7 cellular contexts compared by ENCODE assay signal in genomic region chr17:43389022-43389947, GRCh38. TPM values are rescaled to one million over a fixed set of nuclear protein-coding genes. Genes with fewer than 3 reads are reported as not detected.
DNase-seq lines count a peak whose midpoint lies in the region; ATAC-seq and TF ChIP-seq lines count a peak whose summit lies in the region.

No MANE protein-coding gene starts in this region.

- H3K9me1 ChIP-seq in IMR-90 (ENCODE audit: insufficient read depth, low read length), result no peaks in the 10 kb centered on the region

- H3K18ac ChIP-seq in IMR-90 (ENCODE audit: low read depth, low read length), result peak overlapping the region; percentile 40

- no peak overlapping the region for H2BK20ac ChIP-seq in IMR-90 (ENCODE audit: low read depth, low read length)

- peak overlapping the region; percentile 97 for H3K4ac ChIP-seq in IMR-90 (ENCODE audit: low read depth, low read length)

- peak overlapping the region; percentile 80 for H2AK5ac ChIP-seq in IMR-90 (ENCODE audit: low read depth, low read length)

- dilution Hi-C loops in IMR-90 (cut with HindIII; ENCODE audit: low sequenced_read_pairs, unreplicated experiment), result no loop called here

- H2BK15ac ChIP-seq in IMR-90 (ENCODE audit: low read depth, low read length), result peak overlapping the region; percentile 9; the same call in 1 of the 3 replicates

- peaks cover 2% of the 10 kb centered on the region; the same call in 1 of the 2 replicates for H3K4me1 ChIP-seq in IMR-90 (ENCODE audit: control insufficient read depth, insufficient read depth, low read length)
- H3K4me1 ChIP-seq in mucosa of stomach (ENCODE audit: control insufficient read depth, insufficient read depth, low read length), result peaks cover 17% of the 10 kb centered on the region

- peak overlapping the region; percentile 99 for H3K14ac ChIP-seq in IMR-90 (replicated peaks; ENCODE audit: low read depth, low read length)

- ATAC-seq in GM18505 (IDR thresholded peaks at IDR 0.05; ENCODE audit: unreplicated experiment) (peak; percentile 45), IMR-90 (ENCODE audit: low read depth) (peak; percentile 75)

- peak overlapping the region; percentile 91 for H3K4me2 ChIP-seq in IMR-90 (ENCODE audit: low read depth, low read length)

- H3K27me3 ChIP-seq in IMR-90 (ENCODE audit: control insufficient read depth, insufficient read depth, low read length) (no peaks in the 10 kb centered on the region; the same call in 1 of the 2 replicates), mucosa of stomach (ENCODE audit: control insufficient read depth, insufficient read depth, low read length) (no peaks in the 10 kb centered on the region)

- BruUV-seq in IMR-90 (replicated peaks; lab: Mats Ljungman, UMichigan), result no TSS peak

- no peaks in the 10 kb centered on the region for H3K9me3 ChIP-seq in IMR-90 (ENCODE audit: control insufficient read depth, insufficient read depth, low read length)
- no peaks in the 10 kb centered on the region for H3K9me3 ChIP-seq in mucosa of stomach (ENCODE audit: control insufficient read depth, low read length)

- TF ChIP-seq POLR2A in GM18505 (IDR thresholded peaks at IDR 0.05; ENCODE audit: borderline replicate concordance, extremely low read depth, insufficient read depth, insufficient read length), result no peak
- TF ChIP-seq POLR2A in IMR-90 (IDR thresholded peaks at IDR 0.05; ENCODE audit: low read depth, low read length), result peak; percentile 76

- DNase-seq in IMR-90 (peak; percentile 79), OCI-M1 (lab: John Stamatoyannopoulos, UW) (peak; percentile 93), activated T-cell treated with anti-CD3 and anti-CD28 coated beads for 4 hours (peak; percentile 64), epithelial cell of proximal tubule (ENCODE audit: low read depth) (no peak)
- DNase-seq in stimulated activated CD8-positive, alpha-beta memory T cell treated with anti-CD3 and anti-CD28 coated beads, Interleukin-4, amount 100 ng/mL, for 48 hours, result peak; percentile 86

- peak overlapping the region; percentile 97 for H3K27ac ChIP-seq in IMR-90 (ENCODE audit: insufficient read depth, low read length)

- in situ Hi-C loops in IMR-90 (cut with MboI; ENCODE audit: low sequenced_read_pairs), result loop anchor here (5.0 kb wide), 1 partner anchor 93 kb away; the partner anchor contains the start of gene DHX8

- peak overlapping the region; percentile 100 for H2AFZ ChIP-seq in IMR-90 (replicated peaks; ENCODE audit: low read length, poor library complexity)

- POLR2A ChIA-PET in IMR-90 (lab: Charles Lee; ENCODE audit: unreplicated experiment), result interaction anchor here (0.9 to 1.7 kb wide), 4 partner anchors 9 to 220 kb away, joined by 4 to 35 read pairs (median 19); partner anchors contain the start of gene ARL4D

- H3K36me3 ChIP-seq in IMR-90 (ENCODE audit: control insufficient read depth, insufficient read depth, low read length) (no peaks in the 10 kb centered on the region), mucosa of stomach (ENCODE audit: control insufficient read depth, insufficient read depth, low read length) (no peaks in the 10 kb centered on the region)

- peak overlapping the region; percentile 92 for H4K5ac ChIP-seq in IMR-90 (ENCODE audit: low read depth, low read length)

- peak overlapping the region; percentile 88 for H2BK120ac ChIP-seq in IMR-90 (ENCODE audit: low read depth, low read length)

- H2AK9ac ChIP-seq in IMR-90 (replicated peaks; ENCODE audit: low read depth, low read length, poor library complexity), result peak overlapping the region; percentile 99

- peaks cover 3% of the 10 kb centered on the region; the same call in 1 of the 2 replicates for H4K20me1 ChIP-seq in IMR-90 (ENCODE audit: insufficient read depth, low read length)

- peak overlapping the region; percentile 98 for H3K23ac ChIP-seq in IMR-90 (ENCODE audit: low read depth, low read length)

- peak overlapping the region; percentile 100 for H2BK5ac ChIP-seq in IMR-90 (ENCODE audit: low read depth, low read length, poor library complexity, severe bottlenecking)

- TF ChIP-seq CTCF in IMR-90 (conservative IDR thresholded peaks at IDR 0.05; ENCODE audit: low read depth, low read length) (peak; percentile 81), epithelial cell of proximal tubule (conservative IDR thresholded peaks at IDR 0.05; ENCODE audit: low read depth, low read length) (peak; percentile 90)

- peak overlapping the region; percentile 92 for H3K56ac ChIP-seq in IMR-90 (ENCODE audit: extremely low read depth, insufficient read depth, low read length)

- peak; percentile 56 for TF ChIP-seq RAD21 in IMR-90 (IDR thresholded peaks at IDR 0.05; ENCODE audit: low read length)

- H4K8ac ChIP-seq in IMR-90 (ENCODE audit: low read depth in 2 of 2, low read length in 2 of 2), result peak overlapping the region; percentile 40 to 100

- H3K79me1 ChIP-seq in IMR-90 (ENCODE audit: low read depth in 1 of 2, low read length in 2 of 2), result peaks cover 2 to 5% of the 10 kb centered on the region in 2 experiments; a peak in 2 of 4 replicates

- peak overlapping the region; percentile 82 for H3K9ac ChIP-seq in IMR-90 (ENCODE audit: low read depth, low read length)
- peak overlapping the region; percentile 83 for H3K9ac ChIP-seq in mucosa of stomach (ENCODE audit: low read length)

- WGBS in IMR-90 (ENCODE audit: extremely low coverage in 2 of 2, insufficient read length in 1 of 2), 2 experiments, result 0% methylated on average over 2 of the region's 35 CpGs; no CpG with 5 or more reads in 1 of the 2 experiments

- intact Hi-C loops in IMR-90 (cut with micrococcal nuclease), result no loop called here

- CTCF ChIA-PET in IMR-90 (lab: Yijun Ruan, JAX), result interaction anchor here (1.3 kb wide), 1 partner anchor 95 kb away, joined by 16 read pairs; the partner anchor contains the start of gene DHX8

- H4K91ac ChIP-seq in IMR-90 (ENCODE audit: insufficient read depth, low read depth, low read length), result peak overlapping the region; percentile 76

- H3K4me3 ChIP-seq in IMR-90 (ENCODE audit: insufficient read depth, low read depth, low read length) (peak overlapping the region; percentile 60), epithelial cell of proximal tubule (ENCODE audit: low read depth, low read length) (peak overlapping the region; percentile 72), mucosa of stomach (ENCODE audit: low read length) (peak overlapping the region; percentile 56)

TF ChIP-seq in IMR-90, 13 proteins besides CTCF, POLR2A, EP300 and RAD21:
- TF ChIP-seq MAZ (IDR thresholded peaks at IDR 0.05; ENCODE audit: borderline replicate concordance, low read depth, low read length), result peak; percentile 47; the same call in 1 of the 2 replicates
- TF ChIP-seq CHD1 (IDR thresholded peaks at IDR 0.05; ENCODE audit: low read depth, low read length), result 0 out of 2 replicates have a peak, but pooled peaks have one; percentile 63
- TF ChIP-seq USF2 (IDR thresholded peaks at IDR 0.05; ENCODE audit: low read depth, low read length), result no peak
- peak; percentile 11; the same call in 1 of the 2 replicates for TF ChIP-seq CEBPB (IDR thresholded peaks at IDR 0.05; ENCODE audit: low read depth, low read length)
- TF ChIP-seq SMC3 (IDR thresholded peaks at IDR 0.05; ENCODE audit: low read depth, low read length), result peak; percentile 72

RNA-seq across cellular contexts. Expression of gene ARL4D, which starts 9.5 kb away (rescaled TPM):
- 12.5 and 12.8 TPM in 2 replicates for total RNA-seq in IMR-90 (2012; rRNA removed)
- polyA plus RNA-seq in IMR-90 (2012; rRNA removed), result 25.5 and 30.7 TPM in 2 replicates
- polyA plus RNA-seq in IMR-90 (2012; cell fraction: cytosol; rRNA removed), result 25.6 and 28.6 TPM in 2 replicates
- polyA plus RNA-seq in IMR-90 (2012; cell fraction: nucleus; rRNA removed; ENCODE audit: low replicate concordance), result 8.6 and 16.0 TPM in 2 replicates
- 4.6 and 5.8 TPM in 2 replicates for total RNA-seq in epithelial cell of proximal tubule
